In genomic region chr9:136392538-136393449, GRCh38 we compare ENCODE assay signal across 18 cellular contexts. TPM values are rescaled to one million over a fixed set of nuclear protein-coding genes. Genes with fewer than 3 reads are reported as not detected.
DNase-seq lines count a peak whose midpoint lies in the region; ATAC-seq, FAIRE-seq and TF ChIP-seq lines count a peak whose summit lies in the region.
"Had no signal": no experiment of that assay in that cellular context is flagged by ENCODE, and none has a peak within 500 bp of the region (broad histone marks: within the 10 kb centered on the region; RNA-seq: fewer than 3 reads in every experiment).

No MANE protein-coding gene starts in this region.

- H3K27ac ChIP-seq in GM12878 (ENCODE audit: control insufficient read depth, insufficient read depth) = no peak overlapping the region
- no peak overlapping the region for H3K27ac ChIP-seq in neuronal stem cell (replicated peaks; ENCODE audit: low read length)
- H3K27ac ChIP-seq: HL-60, PC-9 had no signal

- H3K14ac ChIP-seq in neuronal stem cell (ENCODE audit: low read length) = no peak overlapping the region

- no peak overlapping the region for H2BK120ac ChIP-seq in neuronal stem cell (ENCODE audit: low read depth, low read length)

- no peak overlapping the region for H2BK15ac ChIP-seq in neuronal stem cell (ENCODE audit: low read length)

- H3K4me3 ChIP-seq in GM12878 = no peak overlapping the region
- H3K4me3 ChIP-seq in neuronal stem cell (ENCODE audit: low read length in 2 of 2) = no peak overlapping the region
- H3K4me3 ChIP-seq: PC-9 had no signal

- H3K36me3 ChIP-seq in GM12878 (ENCODE audit: control insufficient read depth in 2 of 2, insufficient read depth in 2 of 2, low read length in 1 of 2) (peaks cover 30 to 41% of the 10 kb centered on the region in 2 experiments), neuronal stem cell (replicated peaks in 1 of 2; ENCODE audit: control insufficient read depth in 2 of 2, insufficient read depth in 2 of 2, low read length in 2 of 2) (peaks cover 70 to 93% of the 10 kb centered on the region in 2 donors)

- no TSS peak for BruUV-seq in GM12878 (replicated peaks; lab: Mats Ljungman, UMichigan)

- H3K79me2 ChIP-seq in GM12878 (ENCODE audit: control insufficient read depth, insufficient read depth, low read length) = peaks cover 2% of the 10 kb centered on the region; the same call in 1 of the 2 replicates

- H3K9ac ChIP-seq in GM12878 (ENCODE audit: control insufficient read depth, insufficient read depth, low read length) (no peak overlapping the region), neuronal stem cell (ENCODE audit: low read depth, low read length, poor library complexity) (peak overlapping the region; percentile 21)

- no peak; the same call in 2 of the 3 replicates for ATAC-seq in GM12878
- no peak for ATAC-seq in HG03521 (IDR thresholded peaks at IDR 0.05; ENCODE audit: unreplicated experiment)

- in situ Hi-C loops in GM12878 (cut with MboI) = no loop called here

- H3K4me1 ChIP-seq in GM12878 (ENCODE audit: control insufficient read depth, insufficient read depth, low read length) (no peaks in the 10 kb centered on the region), neuronal stem cell (ENCODE audit: control insufficient read depth in 2 of 2, insufficient read depth in 1 of 2, low read depth in 1 of 2, low read length in 2 of 2) (no peaks in the 10 kb centered on the region)
- H3K4me1 ChIP-seq: BE2C had no signal

- H2AK5ac ChIP-seq in neuronal stem cell (ENCODE audit: low read depth, low read length) = no peak overlapping the region

- H3K4ac ChIP-seq in neuronal stem cell (ENCODE audit: low read length) = no peak overlapping the region

- FAIRE-seq in GM12891 (lab: Jason Lieb, UNC) = no peak
- FAIRE-seq in GM12878 (lab: Jason Lieb, UNC) = no peak
- FAIRE-seq: A204.1, G401.6 had no signal

- H3K18ac ChIP-seq in neuronal stem cell (ENCODE audit: low read length) = no peak overlapping the region

- no peak overlapping the region for H2BK12ac ChIP-seq in neuronal stem cell (ENCODE audit: low read length)

- H3K23ac ChIP-seq in neuronal stem cell (ENCODE audit: low read depth, low read length, poor library complexity) = no peak overlapping the region

- no peaks in the 10 kb centered on the region for H3K27me3 ChIP-seq in GM12878 (replicated peaks in 1 of 2; ENCODE audit: control insufficient read depth in 2 of 2, insufficient read depth in 2 of 2, low read length in 1 of 2)
- H3K27me3 ChIP-seq in neuronal stem cell (ENCODE audit: control insufficient read depth in 3 of 3, insufficient read depth in 3 of 3, low read depth in 1 of 3, low read length in 3 of 3) = no peaks in the 10 kb centered on the region
- H3K27me3 ChIP-seq: BE2C had no signal

- RAD21 ChIA-PET in GM12878 (lab: Charles Lee; ENCODE audit: unreplicated experiment) = no interaction called here

- WGBS in GM12878 (ENCODE audit: insufficient coverage, insufficient replicate concordance, low lambda C conversion rate, missing lambda C conversion rate) = 93% methylated on average over 21 of the region's 21 CpGs
- WGBS in neuronal stem cell (ENCODE audit: extremely low coverage in 2 of 2, insufficient read length in 2 of 2, insufficient replicate concordance in 1 of 2), 2 donors = no CpG with 5 or more reads among the region's 21 CpGs

- SMC1A ChIA-PET in GM12878 (lab: Charles Lee; ENCODE audit: uncharacterized antibody, unreplicated experiment) = no interaction called here

- H4K8ac ChIP-seq in neuronal stem cell (ENCODE audit: low read depth, low read length) = no peak overlapping the region

- H3K9me3 ChIP-seq in GM12878 (replicated peaks; ENCODE audit: control insufficient read depth, insufficient read depth, low read length) = no peaks in the 10 kb centered on the region
- H3K9me3 ChIP-seq in neuronal stem cell (replicated peaks in 1 of 2; ENCODE audit: control insufficient read depth in 2 of 2, insufficient read depth in 1 of 2, low read depth in 1 of 2, low read length in 2 of 2) = no peaks in the 10 kb centered on the region
- H3K9me3 ChIP-seq: BE2C had no signal

- no peak overlapping the region for H2BK5ac ChIP-seq in neuronal stem cell (ENCODE audit: low read length)

- POLR2A ChIA-PET in GM12878 (lab: Charles Lee) = no interaction called here

- TF ChIP-seq CTCF in GM12878 (IDR thresholded peaks at IDR 0.05 in 2 of 3, conservative IDR thresholded peaks at IDR 0.05 in 1 of 3; ENCODE audit: control insufficient read depth in 2 of 3, extremely low read depth in 1 of 3, insufficient read depth in 1 of 3, low read depth in 3 of 3, low read length in 3 of 3) = no peak

- intact Hi-C loops in GM12878 (cut with micrococcal nuclease; ENCODE audit: unreplicated experiment) (no loop called here), posterior vena cava (cut with DNase I) (no loop called here)

- CTCF ChIA-PET in GM12878 (lab: Yijun Ruan, JAX) = no interaction called here

- H4K91ac ChIP-seq in neuronal stem cell (ENCODE audit: low read depth, low read length, poor library complexity) = no peak overlapping the region

- no peak overlapping the region for H3K4me2 ChIP-seq in GM12878 (ENCODE audit: control insufficient read depth, insufficient read depth)
- H3K4me2 ChIP-seq in neuronal stem cell (ENCODE audit: insufficient read depth, low read length, poor library complexity, severe bottlenecking) = no peak overlapping the region
- H3K4me2 ChIP-seq: PC-9 had no signal

- no peak for TF ChIP-seq POLR2A in GM12891 (IDR thresholded peaks at IDR 0.05; ENCODE audit: low read depth, low read length)
- peak; percentile 51; the same call in 1 of the 2 replicates for TF ChIP-seq POLR2A in GM12878 (IDR thresholded peaks at IDR 0.05; ENCODE audit: low read depth, low read length)

- no peak for TF ChIP-seq RAD21 in GM12878 (IDR thresholded peaks at IDR 0.05; ENCODE audit: insufficient read depth, low read depth, low read length)

- H4K20me1 ChIP-seq in GM12878 (ENCODE audit: control insufficient read depth, insufficient read depth) = no peaks in the 10 kb centered on the region

- no peak for TF ChIP-seq EP300 in GM12878 (IDR thresholded peaks at IDR 0.05; ENCODE audit: borderline replicate concordance in 1 of 2, control insufficient read depth in 1 of 2, low read depth in 2 of 2, low read length in 2 of 2)

- no peak for DNase-seq in GM12891 (ENCODE audit: insufficient read length, low spot score)
- DNase-seq in GM12878 (ENCODE audit: low read depth, low spot score) = no peak
- DNase-seq in neuronal stem cell (ENCODE audit: low spot score) = no peak
- DNase-seq in NCI-H2081 (lab: John Stamatoyannopoulos, UW) = no peak
- no peak for DNase-seq in posterior vena cava (ENCODE audit: low spot score)
- DNase-seq: BE2C; CD4-positive, CD25-positive, alpha-beta regulatory T cell; COR-L47; H9; IMR-90; NCI-H1417 treated with DMSO at 0.1 percent for 48 hours; NCI-H1930; NCI-H526; PC-9 had no signal

- H3K79me1 ChIP-seq in neuronal stem cell (ENCODE audit: low read depth, low read length) = peaks cover 8% of the 10 kb centered on the region

- H2AFZ ChIP-seq in GM12878 (ENCODE audit: control insufficient read depth, low read depth, low read length) = no peak overlapping the region
- no peak overlapping the region for H2AFZ ChIP-seq in neuronal stem cell (ENCODE audit: low read length)
- H2AFZ ChIP-seq: PC-9 had no signal

RNA-seq across cellular contexts. Expression of gene SNAPC4, which starts 7.2 kb away (rescaled TPM):
- polyA plus RNA-seq in GM12891 (2012; ENCODE audit: low read depth, missing spikeins) = 9.8 TPM
- 20.6 and 25.5 TPM in 2 replicates for total RNA-seq in GM12878 (2013; cell fraction: nucleolus; rRNA removed)
- 7.7 and 8.8 TPM in 2 replicates for total RNA-seq in GM12878 (2014; rRNA removed)
- total RNA-seq in GM12878 (2014; rRNA removed; fragmentation: Illumina TruSeq; extraction: Trizol) = 5.1 and 5.2 TPM in 2 replicates
- 16.4 and 19.8 TPM in 2 replicates for total RNA-seq in GM12878 (2021)
- 3.1 TPM for polyA plus RNA-seq in GM12878 (2011; ENCODE audit: low read depth)
- 2.4 and 3.5 TPM in 2 replicates for polyA plus RNA-seq in GM12878 (2011; rRNA removed)
- 3.4 and 5.5 TPM in 2 replicates for polyA plus RNA-seq in GM12878 (2011; cell fraction: cytosol; rRNA removed)
- 21.4 and 37.3 TPM in 2 replicates for polyA plus RNA-seq in GM12878 (2011; cell fraction: nucleus; rRNA removed)
- 8.0 and 10.3 TPM in 2 replicates for polyA plus RNA-seq in GM12878 (2012)
- polyA plus RNA-seq in GM12878 (2014; fragmentation: Illumina TruSeq; extraction: Trizol) = 7.1 and 8.7 TPM in 2 replicates
- polyA plus RNA-seq in GM12878 (2014; fragmentation: Nextera tagmentation; extraction: Ambion mirVana) = under 1 TPM; 0.42 to 0.43 TPM
- 16.9 and 18.1 TPM in 2 replicates for polyA plus RNA-seq in GM12878 (2014; rRNA removed)
- polyA plus RNA-seq in GM12878 (2016; fragmentation: Nextera tagmentation; extraction: Ambion mirVana) = 1 to 10 TPM; 6.8 to 7.2 TPM
- polyA minus RNA-seq in GM12878 (2011; rRNA and poly(A)+ RNA removed) = 2.6 and 3.9 TPM in 2 replicates
- 2.4 and 2.7 TPM in 2 replicates for polyA minus RNA-seq in GM12878 (2011; cell fraction: cytosol; rRNA and poly(A)+ RNA removed)
- polyA minus RNA-seq in GM12878 (2011; cell fraction: nucleus; rRNA and poly(A)+ RNA removed) = 4.5 and 7.1 TPM in 2 replicates
- 7.2 TPM for polyA plus RNA-seq in neuronal stem cell (2013, experiment 1 of 2)
- 7.1 TPM for polyA plus RNA-seq in neuronal stem cell (2013, experiment 2 of 2)
- 1 to 10 TPM; 4.7 to 4.9 TPM for total RNA-seq in posterior vena cava

RNA-seq across cellular contexts. Expression of gene ENTR1, which starts 17.6 kb away (rescaled TPM):
- 33.7 TPM for polyA plus RNA-seq in GM12891 (2012; ENCODE audit: low read depth, missing spikeins)
- total RNA-seq in GM12878 (2013; cell fraction: nucleolus; rRNA removed) = 55.0 and 60.4 TPM in 2 replicates
- total RNA-seq in GM12878 (2014; rRNA removed) = 58.4 and 61.2 TPM in 2 replicates
- 35.5 and 38.4 TPM in 2 replicates for total RNA-seq in GM12878 (2014; rRNA removed; fragmentation: Illumina TruSeq; extraction: Trizol)
- 75.4 and 81.7 TPM in 2 replicates for total RNA-seq in GM12878 (2021)
- polyA plus RNA-seq in GM12878 (2011; ENCODE audit: low read depth) = 17.1 TPM
- 47.7 and 55.4 TPM in 2 replicates for polyA plus RNA-seq in GM12878 (2011; rRNA removed)
- polyA plus RNA-seq in GM12878 (2011; cell fraction: cytosol; rRNA removed) = 41.9 and 53.8 TPM in 2 replicates
- 296 and 320 TPM in 2 replicates for polyA plus RNA-seq in GM12878 (2011; cell fraction: nucleus; rRNA removed)
- 32.2 and 42.4 TPM in 2 replicates for polyA plus RNA-seq in GM12878 (2012)
- polyA plus RNA-seq in GM12878 (2014; fragmentation: Illumina TruSeq; extraction: Trizol) = 19.0 and 43.7 TPM in 2 replicates
- polyA plus RNA-seq in GM12878 (2014; fragmentation: Nextera tagmentation; extraction: Ambion mirVana) = 10 to 100 TPM in 1 of 2 experiments, 1 to 10 TPM in 1; 8.2 to 20.4 TPM
- polyA plus RNA-seq in GM12878 (2014; rRNA removed) = 96.4 and 105 TPM in 2 replicates
- polyA plus RNA-seq in GM12878 (2016; fragmentation: Nextera tagmentation; extraction: Ambion mirVana) = 10 to 100 TPM; 10.5 to 14.9 TPM
- 15.0 and 45.6 TPM in 2 replicates for polyA minus RNA-seq in GM12878 (2011; rRNA and poly(A)+ RNA removed)
- polyA minus RNA-seq in GM12878 (2011; cell fraction: cytosol; rRNA and poly(A)+ RNA removed) = 24.7 and 29.1 TPM in 2 replicates
- 50.2 and 69.5 TPM in 2 replicates for polyA minus RNA-seq in GM12878 (2011; cell fraction: nucleus; rRNA and poly(A)+ RNA removed)
- 53.7 TPM for polyA plus RNA-seq in neuronal stem cell (2013, experiment 1 of 2)
- polyA plus RNA-seq in neuronal stem cell (2013, experiment 2 of 2) = 51.2 TPM
- 10 to 100 TPM; 28.7 to 29.3 TPM for total RNA-seq in posterior vena cava

RNA-seq across cellular contexts. Expression of gene PMPCA, which starts 17.7 kb away (rescaled TPM):
- 111 TPM for polyA plus RNA-seq in GM12891 (2012; ENCODE audit: low read depth, missing spikeins)
- total RNA-seq in GM12878 (2013; cell fraction: nucleolus; rRNA removed) = 64.9 and 75.3 TPM in 2 replicates
- total RNA-seq in GM12878 (2014; rRNA removed) (61.7 and 67.9 TPM in 2 replicates), GM12878 (2014; rRNA removed; fragmentation: Illumina TruSeq; extraction: Trizol) (40.8 and 47.3 TPM in 2 replicates), GM12878 (2021) (85.9 and 89.8 TPM in 2 replicates), posterior vena cava (10 to 100 TPM; 30.8 to 31.2 TPM)
- polyA plus RNA-seq in GM12878 (2011; ENCODE audit: low read depth) = 37.1 TPM
- polyA plus RNA-seq in GM12878 (2011; rRNA removed) (80.3 and 82.5 TPM in 2 replicates), GM12878 (2014; fragmentation: Illumina TruSeq; extraction: Trizol) (63.1 and 69.0 TPM in 2 replicates), GM12878 (2014; fragmentation: Nextera tagmentation; extraction: Ambion mirVana) (10 to 100 TPM in 1 of 2 experiments, 1 to 10 TPM in 1; 8.1 to 12.3 TPM), GM12878 (2014; rRNA removed) (90.0 and 93.0 TPM in 2 replicates), GM12878 (2016; fragmentation: Nextera tagmentation; extraction: Ambion mirVana) (100 to 1,000 TPM; 123 to 137 TPM)
- polyA plus RNA-seq in GM12878 (2011; cell fraction: cytosol; rRNA removed) = 70.0 and 94.3 TPM in 2 replicates
- 268 and 279 TPM in 2 replicates for polyA plus RNA-seq in GM12878 (2011; cell fraction: nucleus; rRNA removed)
- polyA plus RNA-seq in GM12878 (2012) = 78.5 and 91.3 TPM in 2 replicates
- 50.8 and 53.6 TPM in 2 replicates for polyA minus RNA-seq in GM12878 (2011; rRNA and poly(A)+ RNA removed)
- polyA minus RNA-seq in GM12878 (2011; cell fraction: cytosol; rRNA and poly(A)+ RNA removed) = 13.8 and 16.0 TPM in 2 replicates
- 46.1 and 51.3 TPM in 2 replicates for polyA minus RNA-seq in GM12878 (2011; cell fraction: nucleus; rRNA and poly(A)+ RNA removed)
- 37.1 TPM for polyA plus RNA-seq in neuronal stem cell (2013, experiment 1 of 2)
- polyA plus RNA-seq in neuronal stem cell (2013, experiment 2 of 2) = 37.8 TPM

RNA-seq across cellular contexts. Expression of gene CARD9, which starts 19.3 kb away (rescaled TPM):
- polyA plus RNA-seq in GM12891 (2012; ENCODE audit: low read depth, missing spikeins) = 0.33 TPM
- total RNA-seq in GM12878 (2013; cell fraction: nucleolus; rRNA removed) = 35.2 and 40.5 TPM in 2 replicates
- total RNA-seq in GM12878 (2014; rRNA removed) = 1.9 and 2.2 TPM in 2 replicates
- total RNA-seq in GM12878 (2014; rRNA removed; fragmentation: Illumina TruSeq; extraction: Trizol) = 0.55 and 0.58 TPM in 2 replicates
- 2.4 and 2.6 TPM in 2 replicates for total RNA-seq in GM12878 (2021)
- 0.59 TPM for polyA plus RNA-seq in GM12878 (2011; ENCODE audit: low read depth)
- polyA plus RNA-seq in GM12878 (2011; rRNA removed) = 1.9 and 4.9 TPM in 2 replicates
- 5.3 and 9.1 TPM in 2 replicates for polyA plus RNA-seq in GM12878 (2011; cell fraction: cytosol; rRNA removed)
- 80.5 and 97.8 TPM in 2 replicates for polyA plus RNA-seq in GM12878 (2011; cell fraction: nucleus; rRNA removed)
- 2.7 and 2.9 TPM in 2 replicates for polyA plus RNA-seq in GM12878 (2012)
- 0.34 TPM in 1 of 2 replicates, not detected in the other for polyA plus RNA-seq in GM12878 (2014; fragmentation: Illumina TruSeq; extraction: Trizol)
- polyA plus RNA-seq in GM12878 (2014; fragmentation: Nextera tagmentation; extraction: Ambion mirVana) = under 1 TPM in 1 of 2 experiments, not detected in 1; 0.11 TPM
- polyA plus RNA-seq in GM12878 (2014; rRNA removed) = 1.6 and 2.1 TPM in 2 replicates
- 1 to 10 TPM; 1.8 to 2.2 TPM for polyA plus RNA-seq in GM12878 (2016; fragmentation: Nextera tagmentation; extraction: Ambion mirVana)
- 3.6 and 6.7 TPM in 2 replicates for polyA minus RNA-seq in GM12878 (2011; rRNA and poly(A)+ RNA removed)
- 2.4 and 2.8 TPM in 2 replicates for polyA minus RNA-seq in GM12878 (2011; cell fraction: cytosol; rRNA and poly(A)+ RNA removed)
- polyA minus RNA-seq in GM12878 (2011; cell fraction: nucleus; rRNA and poly(A)+ RNA removed) = 10.4 and 18.9 TPM in 2 replicates
- 0.14 TPM for polyA plus RNA-seq in neuronal stem cell (2013, experiment 1 of 2)
- 0.17 TPM for polyA plus RNA-seq in neuronal stem cell (2013, experiment 2 of 2)
- 1 to 10 TPM; 3.1 to 3.9 TPM for total RNA-seq in posterior vena cava

RNA-seq across cellular contexts. Expression of gene DNLZ, which starts 29.2 kb away (rescaled TPM):
- 12.1 TPM for polyA plus RNA-seq in GM12891 (2012; ENCODE audit: low read depth, missing spikeins)
- total RNA-seq in GM12878 (2013; cell fraction: nucleolus; rRNA removed) = 3.0 and 4.6 TPM in 2 replicates
- total RNA-seq in GM12878 (2014; rRNA removed) (18.1 and 29.7 TPM in 2 replicates), GM12878 (2014; rRNA removed; fragmentation: Illumina TruSeq; extraction: Trizol) (4.6 and 4.8 TPM in 2 replicates), GM12878 (2021) (23.5 and 26.1 TPM in 2 replicates), posterior vena cava (10 to 100 TPM; 19.9 to 23.6 TPM)
- 3.2 TPM for polyA plus RNA-seq in GM12878 (2011; ENCODE audit: low read depth)
- polyA plus RNA-seq in GM12878 (2011; rRNA removed) (1.2 and 3.8 TPM in 2 replicates), GM12878 (2014; fragmentation: Illumina TruSeq; extraction: Trizol) (0.66 TPM in 1 of 2 replicates, not detected in the other), GM12878 (2014; fragmentation: Nextera tagmentation; extraction: Ambion mirVana) (1 to 10 TPM in 1 of 2 experiments, not detected in 1; 1.5 TPM), GM12878 (2014; rRNA removed) (23.8 and 26.3 TPM in 2 replicates), GM12878 (2016; fragmentation: Nextera tagmentation; extraction: Ambion mirVana) (10 to 100 TPM; 14.7 to 25.8 TPM)
- polyA plus RNA-seq in GM12878 (2011; cell fraction: cytosol; rRNA removed) = 5.9 and 8.6 TPM in 2 replicates
- 6.3 and 9.4 TPM in 2 replicates for polyA plus RNA-seq in GM12878 (2011; cell fraction: nucleus; rRNA removed)
- polyA plus RNA-seq in GM12878 (2012) = 7.6 and 11.2 TPM in 2 replicates
- 0.29 and 0.82 TPM in 2 replicates for polyA minus RNA-seq in GM12878 (2011; rRNA and poly(A)+ RNA removed)
- polyA minus RNA-seq in GM12878 (2011; cell fraction: cytosol; rRNA and poly(A)+ RNA removed) = 1.2 and 3.7 TPM in 2 replicates
- 3.3 and 7.7 TPM in 2 replicates for polyA minus RNA-seq in GM12878 (2011; cell fraction: nucleus; rRNA and poly(A)+ RNA removed)
- 6.7 TPM for polyA plus RNA-seq in neuronal stem cell (2013, experiment 1 of 2)
- polyA plus RNA-seq in neuronal stem cell (2013, experiment 2 of 2) = 6.9 TPM
